Comparison of ENCODE assay signal across 1 cellular context in genomic region chr4:1720163-1720983, GRCh38.
A peak's percentile ranks its signal among the peaks of the same experiment; 100 is the strongest.
TF ChIP-seq lines count a peak whose summit lies in the region.

No MANE protein-coding gene starts in this region.

TF ChIP-seq in HepG2, 621 proteins besides CTCF, POLR2A, EP300 and RAD21 (continued from another document and continues in another):
- TF ChIP-seq ZNF577 (CRISPR knock-in tag; IDR thresholded peaks at IDR 0.05; ENCODE audit: borderline replicate concordance, low read depth) (no peak), SP4 (CRISPR knock-in tag; IDR thresholded peaks at IDR 0.05) (0 out of 2 replicates have a peak, but pooled peaks have one; percentile 15), ZNF607 (CRISPR knock-in tag; IDR thresholded peaks at IDR 0.05; ENCODE audit: borderline replicate concordance) (peak; percentile 66; the same call in 1 of the 2 replicates), ZBTB14 (CRISPR knock-in tag; IDR thresholded peaks at IDR 0.05) (no peak), MED1 (CRISPR knock-in tag; IDR thresholded peaks at IDR 0.05) (peak; percentile 37; the same call in 1 of the 2 replicates), KLF15 (CRISPR knock-in tag; IDR thresholded peaks at IDR 0.05; ENCODE audit: borderline replicate concordance) (peak; percentile 70; the same call in 1 of the 2 replicates), ZNF83 (CRISPR knock-in tag; IDR thresholded peaks at IDR 0.05; ENCODE audit: borderline replicate concordance) (peak; percentile 86; the same call in 1 of the 2 replicates), ZSCAN31 (CRISPR knock-in tag; IDR thresholded peaks at IDR 0.05; ENCODE audit: low read depth) (no peak), NR2F1 (CRISPR knock-in tag; IDR thresholded peaks at IDR 0.05) (no peak), ZNF724P (CRISPR knock-in tag; IDR thresholded peaks at IDR 0.05; ENCODE audit: borderline replicate concordance) (0 out of 2 replicates have a peak, but pooled peaks have one; percentile 26), MAZ (IDR thresholded peaks at IDR 0.05; ENCODE audit: borderline replicate concordance, low read depth, low read length) (no peak), MAZ (CRISPR knock-in tag; IDR thresholded peaks at IDR 0.05; ENCODE audit: low read depth) (0 out of 2 replicates have a peak, but pooled peaks have one; percentile 43), BRCA1 (CRISPR knock-in tag; IDR thresholded peaks at IDR 0.05) (peak; percentile 52; the same call in 1 of the 2 replicates), ZFY (CRISPR knock-in tag; IDR thresholded peaks at IDR 0.05) (peak; percentile 85), FOXP4 (CRISPR knock-in tag; IDR thresholded peaks at IDR 0.05) (0 out of 2 replicates have a peak, but pooled peaks have one; percentile 16), CAMTA2 (CRISPR knock-in tag; IDR thresholded peaks at IDR 0.05; ENCODE audit: borderline replicate concordance) (peak; percentile 74; the same call in 1 of the 2 replicates), SUZ12 (IDR thresholded peaks at IDR 0.05; ENCODE audit: low read depth, low read length) (no peak), SATB2 (CRISPR knock-in tag; IDR thresholded peaks at IDR 0.05) (peak; percentile 32; the same call in 1 of the 2 replicates), ZNF350 (CRISPR knock-in tag; IDR thresholded peaks at IDR 0.05; ENCODE audit: borderline replicate concordance, low read depth) (peak; percentile 36), ZNF34 (CRISPR knock-in tag; IDR thresholded peaks at IDR 0.05; ENCODE audit: borderline replicate concordance) (no peak), ZNF619 (CRISPR knock-in tag; IDR thresholded peaks at IDR 0.05) (peak; percentile 77; the same call in 1 of the 2 replicates), ZNF737 (CRISPR knock-in tag; IDR thresholded peaks at IDR 0.05; ENCODE audit: borderline replicate concordance) (0 out of 2 replicates have a peak, but pooled peaks have one; percentile 58), MXI1 (IDR thresholded peaks at IDR 0.05; ENCODE audit: borderline replicate concordance, low read depth, low read length) (no peak), ZNF563 (CRISPR knock-in tag; IDR thresholded peaks at IDR 0.05) (peak; percentile 20), ZNF780A (CRISPR knock-in tag; IDR thresholded peaks at IDR 0.05) (0 out of 2 replicates have a peak, but pooled peaks have one; percentile 45), MAX (IDR thresholded peaks at IDR 0.05) (peak; percentile 59; the same call in 1 of the 2 replicates), RARA (CRISPR knock-in tag; IDR thresholded peaks at IDR 0.05) (peak; percentile 26; the same call in 1 of the 2 replicates), CBX5 (CRISPR knock-in tag; IDR thresholded peaks at IDR 0.05; ENCODE audit: borderline replicate concordance) (no peak), JARID2 (CRISPR knock-in tag; IDR thresholded peaks at IDR 0.05; ENCODE audit: insufficient replicate concordance) (peak; percentile 27), ZSCAN20 (CRISPR knock-in tag; IDR thresholded peaks at IDR 0.05; ENCODE audit: borderline replicate concordance) (no peak; the same call in 1 of the 2 replicates), ELF1 (CRISPR knock-in tag; IDR thresholded peaks at IDR 0.05) (no peak), ZNF883 (CRISPR knock-in tag; IDR thresholded peaks at IDR 0.05; ENCODE audit: not compliant biosample characterization) (peak; percentile 62), SRY (CRISPR knock-in tag; IDR thresholded peaks at IDR 0.05) (peak; percentile 36; the same call in 1 of the 2 replicates), ZNF329 (CRISPR knock-in tag; IDR thresholded peaks at IDR 0.05; ENCODE audit: low read depth) (no peak), HOXA3 (CRISPR knock-in tag; IDR thresholded peaks at IDR 0.05) (0 out of 2 replicates have a peak, but pooled peaks have one; percentile 33), ZFAT (CRISPR knock-in tag; conservative IDR thresholded peaks at IDR 0.05) (no peak), SIX1 (CRISPR knock-in tag; IDR thresholded peaks at IDR 0.05; ENCODE audit: borderline replicate concordance) (no peak), ZNF556 (CRISPR knock-in tag; IDR thresholded peaks at IDR 0.05; ENCODE audit: borderline replicate concordance) (0 out of 2 replicates have a peak, but pooled peaks have one; percentile 37), ZNF589 (CRISPR knock-in tag; conservative IDR thresholded peaks at IDR 0.05) (peak; percentile 42; the same call in 1 of the 2 replicates), ZNF567 (CRISPR knock-in tag; IDR thresholded peaks at IDR 0.05; ENCODE audit: borderline replicate concordance) (peak; percentile 84), ATRX (CRISPR knock-in tag; IDR thresholded peaks at IDR 0.05; ENCODE audit: borderline replicate concordance) (no peak)
- TF ChIP-seq, protein P1, sequence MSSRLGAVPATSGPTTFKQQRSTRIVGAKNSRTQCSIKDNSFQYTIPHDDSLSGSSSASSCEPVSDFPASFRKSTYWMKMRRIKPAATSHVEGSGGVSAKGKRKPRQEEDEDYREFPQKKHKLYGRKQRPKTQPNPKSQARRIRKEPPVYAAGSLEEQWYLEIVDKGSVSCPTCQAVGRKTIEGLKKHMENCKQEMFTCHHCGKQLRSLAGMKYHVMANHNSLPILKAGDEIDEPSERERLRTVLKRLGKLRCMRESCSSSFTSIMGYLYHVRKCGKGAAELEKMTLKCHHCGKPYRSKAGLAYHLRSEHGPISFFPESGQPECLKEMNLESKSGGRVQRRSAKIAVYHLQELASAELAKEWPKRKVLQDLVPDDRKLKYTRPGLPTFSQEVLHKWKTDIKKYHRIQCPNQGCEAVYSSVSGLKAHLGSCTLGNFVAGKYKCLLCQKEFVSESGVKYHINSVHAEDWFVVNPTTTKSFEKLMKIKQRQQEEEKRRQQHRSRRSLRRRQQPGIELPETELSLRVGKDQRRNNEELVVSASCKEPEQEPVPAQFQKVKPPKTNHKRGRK (CRISPR knock-in tag; IDR thresholded peaks at IDR 0.05) = peak; percentile 43; the same call in 1 of the 2 replicates
- TF ChIP-seq, protein P2, sequence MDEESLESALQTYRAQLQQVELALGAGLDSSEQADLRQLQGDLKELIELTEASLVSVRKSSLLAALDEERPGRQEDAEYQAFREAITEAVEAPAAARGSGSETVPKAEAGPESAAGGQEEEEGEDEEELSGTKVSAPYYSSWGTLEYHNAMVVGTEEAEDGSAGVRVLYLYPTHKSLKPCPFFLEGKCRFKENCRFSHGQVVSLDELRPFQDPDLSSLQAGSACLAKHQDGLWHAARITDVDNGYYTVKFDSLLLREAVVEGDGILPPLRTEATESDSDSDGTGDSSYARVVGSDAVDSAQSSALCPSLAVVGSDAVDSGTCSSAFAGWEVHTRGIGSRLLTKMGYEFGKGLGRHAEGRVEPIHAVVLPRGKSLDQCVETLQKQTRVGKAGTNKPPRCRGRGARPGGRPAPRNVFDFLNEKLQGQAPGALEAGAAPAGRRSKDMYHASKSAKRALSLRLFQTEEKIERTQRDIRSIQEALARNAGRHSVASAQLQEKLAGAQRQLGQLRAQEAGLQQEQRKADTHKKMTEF (CRISPR knock-in tag; IDR thresholded peaks at IDR 0.05) = peak; percentile 62; the same call in 1 of the 2 replicates
- TF ChIP-seq, protein P3, sequence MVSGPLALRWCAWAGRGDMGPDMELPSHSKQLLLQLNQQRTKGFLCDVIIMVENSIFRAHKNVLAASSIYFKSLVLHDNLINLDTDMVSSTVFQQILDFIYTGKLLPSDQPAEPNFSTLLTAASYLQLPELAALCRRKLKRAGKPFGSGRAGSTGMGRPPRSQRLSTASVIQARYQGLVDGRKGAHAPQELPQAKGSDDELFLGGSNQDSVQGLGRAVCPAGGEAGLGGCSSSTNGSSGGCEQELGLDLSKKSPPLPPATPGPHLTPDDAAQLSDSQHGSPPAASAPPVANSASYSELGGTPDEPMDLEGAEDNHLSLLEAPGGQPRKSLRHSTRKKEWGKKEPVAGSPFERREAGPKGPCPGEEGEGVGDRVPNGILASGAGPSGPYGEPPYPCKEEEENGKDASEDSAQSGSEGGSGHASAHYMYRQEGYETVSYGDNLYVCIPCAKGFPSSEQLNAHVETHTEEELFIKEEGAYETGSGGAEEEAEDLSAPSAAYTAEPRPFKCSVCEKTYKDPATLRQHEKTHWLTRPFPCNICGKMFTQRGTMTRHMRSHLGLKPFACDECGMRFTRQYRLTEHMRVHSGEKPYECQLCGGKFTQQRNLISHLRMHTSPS (CRISPR knock-in tag; IDR thresholded peaks at IDR 0.05; ENCODE audit: low read depth) = 0 out of 2 replicates have a peak, but pooled peaks have one; percentile 9
- TF ChIP-seq, protein P4, sequence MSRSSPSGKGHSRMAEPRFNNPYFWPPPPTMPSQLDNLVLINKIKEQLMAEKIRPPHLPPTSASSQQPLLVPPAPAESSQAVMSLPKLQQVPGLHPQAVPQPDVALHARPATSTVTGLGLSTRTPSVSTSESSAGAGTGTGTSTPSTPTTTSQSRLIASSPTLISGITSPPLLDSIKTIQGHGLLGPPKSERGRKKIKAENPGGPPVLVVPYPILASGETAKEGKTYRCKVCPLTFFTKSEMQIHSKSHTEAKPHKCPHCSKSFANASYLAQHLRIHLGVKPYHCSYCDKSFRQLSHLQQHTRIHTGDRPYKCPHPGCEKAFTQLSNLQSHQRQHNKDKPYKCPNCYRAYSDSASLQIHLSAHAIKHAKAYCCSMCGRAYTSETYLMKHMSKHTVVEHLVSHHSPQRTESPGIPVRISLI (CRISPR knock-in tag; IDR thresholded peaks at IDR 0.05; ENCODE audit: borderline replicate concordance) = 0 out of 2 replicates have a peak, but pooled peaks have one; percentile 41
- TF ChIP-seq, protein P5, sequence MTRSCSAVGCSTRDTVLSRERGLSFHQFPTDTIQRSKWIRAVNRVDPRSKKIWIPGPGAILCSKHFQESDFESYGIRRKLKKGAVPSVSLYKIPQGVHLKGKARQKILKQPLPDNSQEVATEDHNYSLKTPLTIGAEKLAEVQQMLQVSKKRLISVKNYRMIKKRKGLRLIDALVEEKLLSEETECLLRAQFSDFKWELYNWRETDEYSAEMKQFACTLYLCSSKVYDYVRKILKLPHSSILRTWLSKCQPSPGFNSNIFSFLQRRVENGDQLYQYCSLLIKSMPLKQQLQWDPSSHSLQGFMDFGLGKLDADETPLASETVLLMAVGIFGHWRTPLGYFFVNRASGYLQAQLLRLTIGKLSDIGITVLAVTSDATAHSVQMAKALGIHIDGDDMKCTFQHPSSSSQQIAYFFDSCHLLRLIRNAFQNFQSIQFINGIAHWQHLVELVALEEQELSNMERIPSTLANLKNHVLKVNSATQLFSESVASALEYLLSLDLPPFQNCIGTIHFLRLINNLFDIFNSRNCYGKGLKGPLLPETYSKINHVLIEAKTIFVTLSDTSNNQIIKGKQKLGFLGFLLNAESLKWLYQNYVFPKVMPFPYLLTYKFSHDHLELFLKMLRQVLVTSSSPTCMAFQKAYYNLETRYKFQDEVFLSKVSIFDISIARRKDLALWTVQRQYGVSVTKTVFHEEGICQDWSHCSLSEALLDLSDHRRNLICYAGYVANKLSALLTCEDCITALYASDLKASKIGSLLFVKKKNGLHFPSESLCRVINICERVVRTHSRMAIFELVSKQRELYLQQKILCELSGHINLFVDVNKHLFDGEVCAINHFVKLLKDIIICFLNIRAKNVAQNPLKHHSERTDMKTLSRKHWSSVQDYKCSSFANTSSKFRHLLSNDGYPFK (CRISPR knock-in tag; IDR thresholded peaks at IDR 0.05; ENCODE audit: borderline replicate concordance) = peak; percentile 14; the same call in 1 of the 2 replicates
- TF ChIP-seq, protein P6, sequence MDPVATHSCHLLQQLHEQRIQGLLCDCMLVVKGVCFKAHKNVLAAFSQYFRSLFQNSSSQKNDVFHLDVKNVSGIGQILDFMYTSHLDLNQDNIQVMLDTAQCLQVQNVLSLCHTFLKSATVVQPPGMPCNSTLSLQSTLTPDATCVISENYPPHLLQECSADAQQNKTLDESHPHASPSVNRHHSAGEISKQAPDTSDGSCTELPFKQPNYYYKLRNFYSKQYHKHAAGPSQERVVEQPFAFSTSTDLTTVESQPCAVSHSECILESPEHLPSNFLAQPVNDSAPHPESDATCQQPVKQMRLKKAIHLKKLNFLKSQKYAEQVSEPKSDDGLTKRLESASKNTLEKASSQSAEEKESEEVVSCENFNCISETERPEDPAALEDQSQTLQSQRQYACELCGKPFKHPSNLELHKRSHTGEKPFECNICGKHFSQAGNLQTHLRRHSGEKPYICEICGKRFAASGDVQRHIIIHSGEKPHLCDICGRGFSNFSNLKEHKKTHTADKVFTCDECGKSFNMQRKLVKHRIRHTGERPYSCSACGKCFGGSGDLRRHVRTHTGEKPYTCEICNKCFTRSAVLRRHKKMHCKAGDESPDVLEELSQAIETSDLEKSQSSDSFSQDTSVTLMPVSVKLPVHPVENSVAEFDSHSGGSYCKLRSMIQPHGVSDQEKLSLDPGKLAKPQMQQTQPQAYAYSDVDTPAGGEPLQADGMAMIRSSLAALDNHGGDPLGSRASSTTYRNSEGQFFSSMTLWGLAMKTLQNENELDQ (CRISPR knock-in tag; IDR thresholded peaks at IDR 0.05; ENCODE audit: borderline replicate concordance) = no peak
- TF ChIP-seq, protein P7, sequence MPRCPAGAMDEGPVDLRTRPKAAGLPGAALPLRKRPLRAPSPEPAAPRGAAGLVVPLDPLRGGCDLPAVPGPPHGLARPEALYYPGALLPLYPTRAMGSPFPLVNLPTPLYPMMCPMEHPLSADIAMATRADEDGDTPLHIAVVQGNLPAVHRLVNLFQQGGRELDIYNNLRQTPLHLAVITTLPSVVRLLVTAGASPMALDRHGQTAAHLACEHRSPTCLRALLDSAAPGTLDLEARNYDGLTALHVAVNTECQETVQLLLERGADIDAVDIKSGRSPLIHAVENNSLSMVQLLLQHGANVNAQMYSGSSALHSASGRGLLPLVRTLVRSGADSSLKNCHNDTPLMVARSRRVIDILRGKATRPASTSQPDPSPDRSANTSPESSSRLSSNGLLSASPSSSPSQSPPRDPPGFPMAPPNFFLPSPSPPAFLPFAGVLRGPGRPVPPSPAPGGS (CRISPR knock-in tag; IDR thresholded peaks at IDR 0.05) = peak; percentile 39
